In genomic region chr2:65431417-65432226, GRCh38 we compare ENCODE assay signal across 8 cellular contexts. TPM values are rescaled to one million over a fixed set of nuclear protein-coding genes. Genes with fewer than 3 reads are reported as not detected.
DNase-seq lines count a peak whose midpoint lies in the region; ATAC-seq, FAIRE-seq and TF ChIP-seq lines count a peak whose summit lies in the region.

No MANE protein-coding gene starts in this region.

- CTCF ChIA-PET in HepG2 (lab: Yijun Ruan, JAX; ENCODE audit: low intra/inter-chr PET ratio, low total read pairs) = no interaction called here

- peaks cover 35% of the 10 kb centered on the region for H3K4me1 Mint-ChIP-seq in HFFc6 (ENCODE audit: low read depth)

- TF ChIP-seq RAD21 in HepG2 (CRISPR knock-in tag; IDR thresholded peaks at IDR 0.05) = no peak

- H3K4me1 ChIP-seq in colonic mucosa (peaks cover 4% of the 10 kb centered on the region), HepG2 (ENCODE audit: insufficient read depth, low read length) (peaks cover 62% of the 10 kb centered on the region)

- BruUV-seq in HepG2 (replicated peaks; lab: Mats Ljungman, UMichigan) = TSS peak; percentile 42

- H3K4me3 ChIP-seq in colonic mucosa (peak overlapping the region; percentile 88), HepG2 (replicated peaks in 1 of 3; ENCODE audit: insufficient read depth in 1 of 3, low read depth in 2 of 3, low read length in 3 of 3) (peak overlapping the region; percentile 94 to 98 (median 98))

- H3K36me3 ChIP-seq in colonic mucosa (no peaks in the 10 kb centered on the region), HepG2 (replicated peaks in 1 of 2; ENCODE audit: control insufficient read depth in 1 of 2, insufficient read depth in 2 of 2, low read length in 2 of 2) (peaks cover 2 to 7% of the 10 kb centered on the region in 2 experiments; a peak in 4 of 5 replicates)

- H3K9ac ChIP-seq in colonic mucosa (ENCODE audit: low read depth in 2 of 2, low read length in 2 of 2) = peak overlapping the region; percentile 92 to 95
- H3K9ac ChIP-seq in HepG2 (ENCODE audit: insufficient read depth, low read depth, low read length) = peak overlapping the region; percentile 92

- no peak for DNase-seq in GM12892 (ENCODE audit: insufficient read length)
- DNase-seq in HFFc6 = peak; percentile 39
- DNase-seq in NCI-H1048 (lab: John Stamatoyannopoulos, UW) = peak; percentile 53
- DNase-seq in colonic mucosa = peak; percentile 59
- DNase-seq in HepG2 (ENCODE audit: low spot score) = peak; percentile 37
- DNase-seq in stimulated activated CD4-positive, alpha-beta T cell treated with anti-CD3 and anti-CD28 coated beads, Interleukin-4, amount 100 ng/mL, for 24 hours = peak; percentile 43
- no peak for DNase-seq in omental fat pad (ENCODE audit: low spot score)

- TF ChIP-seq POLR2A in GM12892 (IDR thresholded peaks at IDR 0.05; ENCODE audit: low read depth, low read length) (peak; percentile 33; the same call in 1 of the 2 replicates), HepG2 (IDR thresholded peaks at IDR 0.05; ENCODE audit: insufficient read depth in 1 of 2, low read depth in 2 of 2, low read length in 2 of 2) (no peak; a peak in 1 of 4 replicates)

- in situ Hi-C loops in HepG2 (cut with HindIII; ENCODE audit: extremely low pct_ligation_motif_present, low pct_unique_long_range_greater_than_20kb) = loop anchor here (5.0 to 10.0 kb wide), 2 partner anchors 49 to 123 kb away; no protein-coding TSS in a partner anchor

- FAIRE-seq in GM12892 (lab: Jason Lieb, UNC) (peak; percentile 81), HepG2 (lab: Jason Lieb, UNC) (no peak)

- H3K4me2 ChIP-seq in HepG2 (ENCODE audit: low read depth, low read length) = peak overlapping the region; percentile 83

- TF ChIP-seq CTCF in HFFc6 (IDR thresholded peaks at IDR 0.05) (no peak), colonic mucosa (IDR thresholded peaks at IDR 0.05) (no peak), HepG2 (CRISPR knock-in tag; IDR thresholded peaks at IDR 0.05) (no peak), omental fat pad (IDR thresholded peaks at IDR 0.05) (no peak)

- H3K27me3 Mint-ChIP-seq in HFFc6 (ENCODE audit: insufficient read depth) = peaks cover 2% of the 10 kb centered on the region; the same call in 1 of the 2 replicates

- peak; percentile 22 to 26 for ATAC-seq in activated CD4-positive, CD25-positive, alpha-beta regulatory T cell treated with anti-CD3 and anti-CD28 coated beads, Interleukin-2, amount 50 U/mL, for 24 hours
- peak; percentile 2 for ATAC-seq in HepG2
- no peak for ATAC-seq in omental fat pad (ENCODE audit: low FRiP score)

- H3K27me3 ChIP-seq in colonic mucosa (no peaks in the 10 kb centered on the region), HepG2 (ENCODE audit: control insufficient read depth in 1 of 2, insufficient read depth in 2 of 2, low read length in 2 of 2) (no peaks in the 10 kb centered on the region)

- TF ChIP-seq EP300 in HepG2 (IDR thresholded peaks at IDR 0.05; ENCODE audit: low read depth in 2 of 2, low read length in 2 of 2) (no peak), HepG2 (CRISPR knock-in tag; IDR thresholded peaks at IDR 0.05; ENCODE audit: borderline replicate concordance) (no peak)

- H3K27ac ChIP-seq in colonic mucosa (peak overlapping the region; percentile 84), HepG2 (ENCODE audit: extremely low read length, insufficient read depth, low read length) (peak overlapping the region; percentile 86)

- peak overlapping the region; percentile 87 for H3K27ac Mint-ChIP-seq in HFFc6

- no peaks in the 10 kb centered on the region for H3K9me3 Mint-ChIP-seq in HFFc6

- WGBS in HepG2 (ENCODE audit: low lambda C conversion rate) = 1% methylated on average over 54 of the region's 72 CpGs

- peaks cover 40% of the 10 kb centered on the region for H4K20me1 ChIP-seq in HepG2 (ENCODE audit: insufficient read depth, low read length)

- H3K4me3 Mint-ChIP-seq in HFFc6 = peak overlapping the region; percentile 94

- H2AFZ ChIP-seq in HepG2 (ENCODE audit: low read length) = no peak overlapping the region

- H3K79me2 ChIP-seq in HepG2 (ENCODE audit: insufficient read depth, low read length) = peaks cover 63% of the 10 kb centered on the region

- POLR2A ChIA-PET in HepG2 (lab: Yijun Ruan, JAX) = interaction anchor here (0.9 to 2.9 kb wide), 15 partner anchors 10 to 301 kb away, joined by 3 to 17 read pairs (median 5); partner anchors contain the start of genes ACTR2 and RAB1A

- H3K9me3 ChIP-seq in colonic mucosa = no peaks in the 10 kb centered on the region
- H3K9me3 ChIP-seq in HepG2 (ENCODE audit: low read length) = no peaks in the 10 kb centered on the region

- intact Hi-C loops in colonic mucosa (cut with DNase I) (loop anchor here (5.0 to 10.0 kb wide), 2 partner anchors 49 to 167 kb away; no protein-coding TSS in a partner anchor), HepG2 (cut with micrococcal nuclease; ENCODE audit: unreplicated experiment) (loop anchor here (1.0 kb wide), 3 partner anchors 49 to 166 kb away; no protein-coding TSS in a partner anchor)

- H3K36me3 Mint-ChIP-seq in HFFc6 (ENCODE audit: low read depth) = no peaks in the 10 kb centered on the region

TF ChIP-seq in HepG2, 621 proteins besides CTCF, POLR2A, EP300 and RAD21 (continues in another document):
- no peak for TF ChIP-seq SNAPC5 (CRISPR knock-in tag; IDR thresholded peaks at IDR 0.05; ENCODE audit: borderline replicate concordance)
- TF ChIP-seq MXD1 (CRISPR knock-in tag; IDR thresholded peaks at IDR 0.05) = peak; percentile 41; the same call in 1 of the 2 replicates
- no peak for TF ChIP-seq THYN1 (CRISPR knock-in tag; IDR thresholded peaks at IDR 0.05; ENCODE audit: borderline replicate concordance, low read depth)
- TF ChIP-seq KDM5A (IDR thresholded peaks at IDR 0.05; ENCODE audit: borderline replicate concordance, low read length) = no peak; the same call in 1 of the 2 replicates
- peak; percentile 95 for TF ChIP-seq ZNF234 (CRISPR knock-in tag; conservative IDR thresholded peaks at IDR 0.05)
- TF ChIP-seq HNF1B (CRISPR knock-in tag; IDR thresholded peaks at IDR 0.05) = peak; percentile 27; the same call in 1 of the 2 replicates
- TF ChIP-seq ESRRA (CRISPR knock-in tag; IDR thresholded peaks at IDR 0.05; ENCODE audit: low read depth) = peak; percentile 45; the same call in 1 of the 2 replicates
- TF ChIP-seq ZNF773 (CRISPR knock-in tag; IDR thresholded peaks at IDR 0.05; ENCODE audit: borderline replicate concordance) = no peak
- TF ChIP-seq CHD4 (IDR thresholded peaks at IDR 0.05; ENCODE audit: borderline replicate concordance, low read length) = no peak

RNA-seq across cellular contexts. Expression of gene SPRED2, which starts 0.8 kb away (rescaled TPM):
- 8.5 TPM for polyA plus RNA-seq in GM12892 (2012; ENCODE audit: missing spikeins)
- 10 to 100 TPM; 28.7 to 38.5 (median 33.3) TPM for total RNA-seq in HFFc6 (2021; fragmentation: NEBNext Ultra II Directional; extraction: Animal tissue kit (Norgen Biotek cat#: 25700))
- total RNA-seq in colonic mucosa (10 to 100 TPM; 36.9 to 47.8 TPM), HepG2 (2016; rRNA removed; fragmentation: Illumina TruSeq; extraction: Trizol) (13.0 and 17.7 TPM in 2 replicates), omental fat pad (10 to 100 TPM; 22.9 to 45.4 (median 26.6) TPM)
- total RNA-seq in HepG2 (2016; cell fraction: cytosol; rRNA removed; fragmentation: Illumina TruSeq; extraction: Trizol; ENCODE audit: low read depth) = 8.2 and 14.6 TPM in 2 replicates
- 13.6 and 15.0 TPM in 2 replicates for total RNA-seq in HepG2 (2016; cell fraction: insoluble cytoplasmic fraction; rRNA removed; fragmentation: Illumina TruSeq; extraction: Trizol)
- total RNA-seq in HepG2 (2016; cell fraction: membrane; rRNA removed; fragmentation: Illumina TruSeq; extraction: Trizol) = 14.7 and 17.3 TPM in 2 replicates
- 17.1 and 21.0 TPM in 2 replicates for total RNA-seq in HepG2 (2016; cell fraction: nucleus; rRNA removed; fragmentation: Illumina TruSeq; extraction: Trizol)
- 34.4 and 37.0 TPM in 2 replicates for polyA plus RNA-seq in HepG2 (2011; rRNA removed)
- polyA plus RNA-seq in HepG2 (2011; cell fraction: cytosol; rRNA removed) = 35.1 and 36.7 TPM in 2 replicates
- 42.3 and 51.3 TPM in 2 replicates for polyA plus RNA-seq in HepG2 (2011; cell fraction: nucleus; rRNA removed)
- 50.2 and 57.7 TPM in 2 replicates for polyA plus RNA-seq in HepG2 (2012)
- polyA plus RNA-seq in HepG2 (2016; cell fraction: cytosol; fragmentation: Illumina TruSeq; extraction: Trizol; ENCODE audit: low read depth) = 7.2 and 7.7 TPM in 2 replicates
- 35.3 and 42.4 TPM in 2 replicates for polyA plus RNA-seq in HepG2 (2016; cell fraction: insoluble cytoplasmic fraction; fragmentation: Illumina TruSeq; extraction: Trizol; ENCODE audit: low read depth)
- 18.9 and 19.9 TPM in 2 replicates for polyA plus RNA-seq in HepG2 (2016; cell fraction: membrane; fragmentation: Illumina TruSeq; extraction: Trizol; ENCODE audit: low read depth)
- 39.6 and 40.2 TPM in 2 replicates for polyA plus RNA-seq in HepG2 (2016; cell fraction: nucleus; fragmentation: Illumina TruSeq; extraction: Trizol; ENCODE audit: insufficient read depth, low read depth)
- 4.9 and 74.4 TPM in 2 replicates for polyA minus RNA-seq in HepG2 (2011; rRNA and poly(A)+ RNA removed; ENCODE audit: low replicate concordance)
- polyA minus RNA-seq in HepG2 (2011; cell fraction: cytosol; rRNA and poly(A)+ RNA removed) = 42.6 and 50.6 TPM in 2 replicates
- polyA minus RNA-seq in HepG2 (2011; cell fraction: nucleus; rRNA and poly(A)+ RNA removed) = 36.3 and 43.9 TPM in 2 replicates

Comparison
In these comparisons a context has a peak if more than half of its experiments do, and no peak if none do; other contexts are left out.
1. DNase-seq: peak in HFFc6 (single experiment), NCI-H1048 (single experiment), colonic mucosa (single experiment), HepG2 (single experiment) and stimulated activated CD4-positive, alpha-beta T cell treated with anti-CD3 and anti-CD28 coated beads, Interleukin-4, amount 100 ng/mL, for 24 hours (single experiment); none in GM12892 (single experiment) and omental fat pad (single experiment).